20 cellular contexts compared by ENCODE assay signal in the genomic region with DNA sequence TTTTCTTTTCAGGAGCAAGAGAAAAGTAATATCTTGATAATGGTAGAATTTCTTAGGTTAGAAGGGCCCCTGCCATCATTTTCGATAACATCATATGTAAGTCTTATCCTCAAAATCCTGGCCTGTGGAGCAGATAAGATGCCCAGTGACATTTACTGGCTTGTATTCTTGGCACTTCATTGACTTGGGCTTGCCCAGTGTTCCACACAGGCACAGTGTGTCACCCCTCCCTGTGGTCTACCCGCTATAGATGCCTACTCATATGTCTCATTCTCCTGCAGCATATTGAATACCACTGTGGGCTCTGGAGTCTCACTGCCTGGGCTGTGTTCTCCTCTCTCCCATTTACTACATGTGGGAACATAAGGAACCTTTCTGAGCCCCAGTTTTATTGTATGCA.
DNase-seq lines count a peak whose midpoint lies in the region; ATAC-seq and TF ChIP-seq lines count a peak whose summit lies in the region.
"Had no signal": no experiment of that assay in that cellular context is flagged by ENCODE, and none has a peak within 500 bp of the region (broad histone marks: within the 10 kb centered on the region; RNA-seq: fewer than 3 reads in every experiment).

No MANE protein-coding gene starts in this region.

- ATAC-seq in stimulated activated effector memory CD8-positive, alpha-beta T cell treated with anti-CD3 and anti-CD28 coated beads, Interleukin-12 subunit alpha, Interleukin-12 subunit beta, amount 100 ng/mL, for 72 hours: peak; percentile 36
- ATAC-seq: A549; CD8-positive, alpha-beta T cell; GM12878 had no signal

- H3K27me3 ChIP-seq in neural progenitor cell: no peaks in the 10 kb centered on the region
- H3K27me3 ChIP-seq: BLaER1 treated with 17β-estradiol and CSF1 and Interleukin-3, amounts not matched to agents 10 nM and 100 nM had no signal

- H3K9me3 Mint-ChIP-seq in neural progenitor cell (no peaks in the 10 kb centered on the region), type B pancreatic cell (no peaks in the 10 kb centered on the region)
- H3K9me3 Mint-ChIP-seq in stimulated activated effector memory CD8-positive, alpha-beta T cell treated with anti-CD3 and anti-CD28 coated beads, Interleukin-12 subunit alpha, Interleukin-12 subunit beta, amount 100 ng/mL, for 72 hours: peaks cover 3% of the 10 kb centered on the region

- H3F3A ChIP-seq in neural progenitor cell (ENCODE audit: low read depth): no peaks in the 10 kb centered on the region

- H3K36me3 Mint-ChIP-seq in neural progenitor cell (no peaks in the 10 kb centered on the region), type B pancreatic cell (no peaks in the 10 kb centered on the region)
- H3K36me3 Mint-ChIP-seq in stimulated activated effector memory CD8-positive, alpha-beta T cell treated with anti-CD3 and anti-CD28 coated beads, Interleukin-12 subunit alpha, Interleukin-12 subunit beta, amount 100 ng/mL, for 72 hours: no peaks in the 10 kb centered on the region
- H3K36me3 Mint-ChIP-seq: CD8-positive, alpha-beta T cell had no signal

- H3K4me2 ChIP-seq in neural progenitor cell: no peak overlapping the region
- H3K4me2 ChIP-seq: A549; BLaER1 treated with 17β-estradiol and CSF1 and Interleukin-3, amounts not matched to agents 10 nM and 100 nM had no signal

- TF ChIP-seq CTCF in neural progenitor cell (IDR thresholded peaks at IDR 0.05) (no peak), type B pancreatic cell (conservative IDR thresholded peaks at IDR 0.05) (no peak)

- no peak overlapping the region for H3K4me3 ChIP-seq in neural progenitor cell
- H3K4me3 ChIP-seq: A549; BLaER1 treated with 17β-estradiol and CSF1 and Interleukin-3, amounts not matched to agents 10 nM and 100 nM; GM12878 had no signal

- no peaks in the 10 kb centered on the region for H3K4me1 ChIP-seq in neural progenitor cell
- H3K4me1 ChIP-seq: A549; BLaER1 treated with 17β-estradiol and CSF1 and Interleukin-3, amounts not matched to agents 10 nM and 100 nM; Caco-2 had no signal

- H3K27ac ChIP-seq in neural progenitor cell: no peak overlapping the region
- H3K27ac ChIP-seq: 22Rv1; A549; BLaER1 treated with 17β-estradiol and CSF1 and Interleukin-3, amounts not matched to agents 10 nM and 100 nM; C4-2B had no signal

- H3K79me2 ChIP-seq in neural progenitor cell (ENCODE audit: low read depth): no peaks in the 10 kb centered on the region

- H3K27ac Mint-ChIP-seq in neural progenitor cell: peak overlapping the region; percentile 54
- no peak overlapping the region for H3K27ac Mint-ChIP-seq in stimulated activated effector memory CD8-positive, alpha-beta T cell treated with anti-CD3 and anti-CD28 coated beads, Interleukin-12 subunit alpha, Interleukin-12 subunit beta, amount 100 ng/mL, for 72 hours
- H3K27ac Mint-ChIP-seq in type B pancreatic cell: no peak overlapping the region
- H3K27ac Mint-ChIP-seq: B cell; CD4-positive, alpha-beta T cell; CD8-positive, alpha-beta T cell had no signal

- no peaks in the 10 kb centered on the region for H4K20me1 ChIP-seq in neural progenitor cell (ENCODE audit: low read depth)
- H4K20me1 ChIP-seq: BLaER1 treated with 17β-estradiol and CSF1 and Interleukin-3, amounts not matched to agents 10 nM and 100 nM had no signal

- H3K36me3 ChIP-seq in neural progenitor cell: no peaks in the 10 kb centered on the region
- H3K36me3 ChIP-seq: BLaER1 treated with 17β-estradiol and CSF1 and Interleukin-3, amounts not matched to agents 10 nM and 100 nM had no signal

- DNase-seq in G401 (ENCODE audit: low spot score) (peak; percentile 90), cerebellar nuclear complex (lab: John Stamatoyannopoulos, UW) (peak; percentile 24 to 39), neural progenitor cell (ENCODE audit: low spot score) (no peak), NCI-H2029 (lab: John Stamatoyannopoulos, UW) (no peak), type B pancreatic cell (ENCODE audit: extremely low spot score, unreplicated experiment) (no peak), NCI-H1105 (lab: John Stamatoyannopoulos, UW) (no peak)
- no peak for DNase-seq in stimulated activated effector memory CD8-positive, alpha-beta T cell treated with anti-CD3 and anti-CD28 coated beads, Interleukin-12 subunit alpha, Interleukin-12 subunit beta, amount 100 ng/mL, for 72 hours (ENCODE audit: low spot score in 2 of 2)
- DNase-seq: AML-193; Caco-2; Calu3; CD4-positive, alpha-beta T cell; CD8-positive, alpha-beta T cell; DMS79 treated with DMSO at 0.1 percent for 48 hours; GDM1 had no signal

- no peak overlapping the region for H3K9ac ChIP-seq in neural progenitor cell
- H3K9ac ChIP-seq: BLaER1 treated with 17β-estradiol and CSF1 and Interleukin-3, amounts not matched to agents 10 nM and 100 nM had no signal

- no peak overlapping the region for H3K4me3 Mint-ChIP-seq in neural progenitor cell
- no peak overlapping the region for H3K4me3 Mint-ChIP-seq in stimulated activated effector memory CD8-positive, alpha-beta T cell treated with anti-CD3 and anti-CD28 coated beads, Interleukin-12 subunit alpha, Interleukin-12 subunit beta, amount 100 ng/mL, for 72 hours
- no peak overlapping the region for H3K4me3 Mint-ChIP-seq in type B pancreatic cell
- H3K4me3 Mint-ChIP-seq: B cell; CD4-positive, alpha-beta T cell; CD8-positive, alpha-beta T cell had no signal

- H3K4me1 Mint-ChIP-seq in neural progenitor cell (no peaks in the 10 kb centered on the region), type B pancreatic cell (ENCODE audit: unreplicated experiment) (no peaks in the 10 kb centered on the region)
- no peaks in the 10 kb centered on the region for H3K4me1 Mint-ChIP-seq in stimulated activated effector memory CD8-positive, alpha-beta T cell treated with anti-CD3 and anti-CD28 coated beads, Interleukin-12 subunit alpha, Interleukin-12 subunit beta, amount 100 ng/mL, for 72 hours
- H3K4me1 Mint-ChIP-seq: B cell had no signal

- H3K27me3 Mint-ChIP-seq in neural progenitor cell (ENCODE audit: insufficient read depth, low read depth) (no peaks in the 10 kb centered on the region), type B pancreatic cell (no peaks in the 10 kb centered on the region)
- H3K27me3 Mint-ChIP-seq: B cell; CD4-positive, alpha-beta T cell had no signal

- in situ Hi-C loops in G401 (cut with HindIII; ENCODE audit: low sequenced_read_pairs): no loop called here

- H2AFZ ChIP-seq in neural progenitor cell (replicated peaks): no peak overlapping the region

- H3K9me3 ChIP-seq in neural progenitor cell (ENCODE audit: low read depth): no peaks in the 10 kb centered on the region
- H3K9me3 ChIP-seq: A549, Caco-2 had no signal

Comparison
In these comparisons a context has a peak if more than half of its experiments do, and no peak if none do; other contexts are left out.
1. DNase-seq: peak in G401 (single experiment) and cerebellar nuclear complex (2 of 2); none in neural progenitor cell (single experiment), stimulated activated effector memory CD8-positive, alpha-beta T cell treated with anti-CD3 and anti-CD28 coated beads, Interleukin-12 subunit alpha, Interleukin-12 subunit beta, amount 100 ng/mL, for 72 hours (0 of 2), NCI-H2029 (single experiment), type B pancreatic cell (single experiment) and NCI-H1105 (single experiment).